13 cellular contexts compared by ENCODE assay signal in the genomic region with DNA sequence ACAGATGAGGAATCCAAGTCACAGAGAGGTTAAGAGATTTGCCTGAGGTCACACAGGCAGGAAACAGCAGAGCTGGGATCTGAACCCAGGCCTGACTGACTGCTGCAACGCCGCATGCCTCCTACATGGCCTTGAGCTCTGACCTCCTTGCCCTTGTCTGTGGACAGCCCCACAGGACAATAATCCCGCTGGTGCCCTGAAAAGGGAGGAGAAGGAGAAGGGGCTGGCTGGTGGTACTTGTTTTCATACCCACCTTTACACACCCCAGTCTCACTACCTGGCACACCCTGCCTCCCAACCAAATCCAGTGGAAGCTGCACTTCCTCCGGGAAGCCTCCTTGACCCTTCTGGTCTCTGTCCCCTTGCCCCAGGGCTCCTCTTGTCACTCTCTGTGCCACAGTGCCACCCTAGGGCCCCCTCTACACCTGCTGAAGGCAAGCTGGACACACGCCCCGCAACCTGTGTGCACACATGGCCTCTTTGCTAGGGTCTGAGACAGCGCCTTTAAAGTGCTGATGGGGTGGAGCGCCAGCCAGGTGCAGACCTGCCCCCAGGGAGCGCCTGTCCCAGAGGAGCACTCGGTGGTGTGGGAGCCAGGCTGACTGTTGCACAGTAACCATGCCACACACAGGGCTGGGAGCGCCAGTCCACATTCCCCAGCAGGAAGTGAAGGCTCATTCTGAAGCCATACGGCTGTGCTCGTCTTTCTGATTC. TPM values are rescaled to one million over a fixed set of nuclear protein-coding genes. Genes with fewer than 3 reads are reported as not detected.
DNase-seq lines count a peak whose midpoint lies in the region; ATAC-seq and TF ChIP-seq lines count a peak whose summit lies in the region.
"Had no signal": no experiment of that assay in that cellular context is flagged by ENCODE, and none has a peak within 500 bp of the region (broad histone marks: within the 10 kb centered on the region; RNA-seq: fewer than 3 reads in every experiment).

No MANE protein-coding gene starts in this region.

- WGBS in prostate gland = 77% methylated on average over 13 of the region's 13 CpGs

- no peak for TF ChIP-seq CTCF in prostate gland (IDR thresholded peaks at IDR 0.05)

- peak; percentile 56 for DNase-seq in ELF-1 (ENCODE audit: low read depth, low spot score)
- DNase-seq in NT2/D1 (ENCODE audit: low read depth, low spot score) = no peak
- DNase-seq in left cardiac atrium = peak; percentile 20
- DNase-seq in prostate gland (ENCODE audit: low spot score) = no peak
- no peak for DNase-seq in stimulated activated CD4-positive, alpha-beta T cell treated with anti-CD3 and anti-CD28 coated beads, Interleukin-4, amount 100 ng/mL, for 4 hours
- DNase-seq in NCI-H82 treated with DMSO at 0.1 percent for 48 hours (lab: John Stamatoyannopoulos, UW; ENCODE audit: unreplicated experiment) = no peak
- no peak for DNase-seq in NCI-H2081 (lab: John Stamatoyannopoulos, UW)
- DNase-seq in DMS79 (lab: John Stamatoyannopoulos, UW) = no peak
- DNase-seq: activated CD4-positive, alpha-beta memory T cell treated with anti-CD3 and anti-CD28 coated beads, Interleukin-2, amount 10 ng/mL, durations not matched to agents 7 days and 5 days; activated gamma-delta T cell treated with Interleukin-2 at 50 U/mL for 16 hours; NCI-H2227 treated with DMSO at 0.1 percent for 48 hours had no signal

- H3K27me3 ChIP-seq in NT2/D1 (ENCODE audit: insufficient read depth, insufficient read length) (no peaks in the 10 kb centered on the region), prostate gland (replicated peaks; ENCODE audit: insufficient read depth) (no peaks in the 10 kb centered on the region)
- H3K27me3 ChIP-seq: breast epithelium had no signal

- H3K9me3 ChIP-seq in NT2/D1 (ENCODE audit: insufficient read depth, low read length) (no peaks in the 10 kb centered on the region), prostate gland (no peaks in the 10 kb centered on the region)
- H3K9me3 ChIP-seq: breast epithelium had no signal

- H3K9ac ChIP-seq in NT2/D1 (ENCODE audit: insufficient read length, low read depth) = peak overlapping the region; percentile 21

- no peak overlapping the region for H3K4me3 ChIP-seq in NT2/D1 (ENCODE audit: insufficient read length, low read depth)
- H3K4me3 ChIP-seq in prostate gland = no peak overlapping the region
- H3K4me3 ChIP-seq: lung had no signal

- no peak for TF ChIP-seq POLR2A in prostate gland (IDR thresholded peaks at IDR 0.05)

- H3K27ac ChIP-seq in prostate gland = peak overlapping the region; percentile 60 to 88

- intact Hi-C loops in left cardiac atrium (cut with DNase I) = no loop called here
- intact Hi-C loops in prostate gland (cut with DNase I) = no loop called here

- H3K4me1 ChIP-seq in NT2/D1 (ENCODE audit: insufficient read depth, insufficient read length) (peaks cover 22% of the 10 kb centered on the region), prostate gland (replicated peaks) (peaks cover 51% of the 10 kb centered on the region)

- no peak for ATAC-seq in left cardiac atrium

- H3K36me3 ChIP-seq in NT2/D1 (ENCODE audit: insufficient read depth, insufficient read length, low read length) (no peaks in the 10 kb centered on the region), prostate gland (no peaks in the 10 kb centered on the region)
- H3K36me3 ChIP-seq: breast epithelium had no signal

RNA-seq across cellular contexts. Expression of a gene that starts 38.6 kb away (rescaled TPM):
- 10 to 100 TPM; 52.9 to 56.6 TPM for total RNA-seq in left cardiac atrium
- total RNA-seq in prostate gland = 10 to 100 TPM; 20.8 to 51.2 TPM

RNA-seq across cellular contexts. Expression of a gene that starts 59.6 kb away (rescaled TPM):
- total RNA-seq in left cardiac atrium (100 to 1,000 TPM; 110 to 155 TPM), prostate gland (10 to 100 TPM; 30.6 to 69.1 TPM)

Comparison
In these comparisons a context has a peak if more than half of its experiments do, and no peak if none do; other contexts are left out.
1. DNase-seq: peak in ELF-1 (single experiment) and left cardiac atrium (single experiment); none in NT2/D1 (single experiment), prostate gland (single experiment), stimulated activated CD4-positive, alpha-beta T cell treated with anti-CD3 and anti-CD28 coated beads, Interleukin-4, amount 100 ng/mL, for 4 hours (0 of 2), NCI-H82 treated with DMSO at 0.1 percent for 48 hours (single experiment), NCI-H2081 (0 of 2) and DMS79 (single experiment).